8 cellular contexts compared by ENCODE assay signal in the genomic region with DNA sequence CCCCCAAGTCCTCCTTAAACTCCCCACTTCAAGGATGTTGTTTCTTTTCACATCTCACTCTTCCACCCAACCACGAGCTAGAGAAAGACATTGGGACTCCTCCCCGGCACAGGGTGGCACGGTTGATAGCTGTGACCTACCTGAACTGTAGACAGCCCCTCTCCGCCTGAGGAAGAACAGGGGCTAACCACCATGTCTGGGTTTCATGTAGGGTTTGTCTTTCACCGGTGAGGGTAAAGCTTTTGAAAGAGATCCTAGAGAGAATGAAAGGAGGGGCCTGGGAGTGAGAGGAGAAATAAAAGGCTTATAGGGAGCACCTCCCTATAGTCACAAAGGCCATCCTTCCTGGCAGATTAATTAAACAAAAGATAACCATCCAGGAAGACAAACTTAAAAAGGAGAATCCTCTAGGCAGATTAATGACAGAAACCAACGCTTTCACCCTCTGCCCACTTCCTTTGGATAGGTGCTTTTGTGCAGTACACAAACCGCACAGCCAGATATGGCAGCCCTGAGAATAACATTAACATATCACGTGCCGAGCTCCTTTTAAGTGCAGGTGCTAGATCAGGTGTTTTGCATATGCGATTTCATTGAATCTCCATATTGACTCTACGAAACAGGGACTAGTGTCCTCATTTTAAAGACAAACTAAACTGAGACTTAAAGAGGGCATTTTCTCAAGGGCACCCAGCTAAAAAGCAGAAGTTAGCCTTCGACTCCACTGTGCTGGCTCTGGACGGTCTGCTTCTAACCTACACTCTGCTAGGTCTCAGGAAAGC.
DNase-seq lines count a peak whose midpoint lies in the region; ATAC-seq and TF ChIP-seq lines count a peak whose summit lies in the region.

No MANE protein-coding gene starts in this region.

- no peaks in the 10 kb centered on the region for H3K9me3 Mint-ChIP-seq in CD4-positive, alpha-beta memory T cell
- no peaks in the 10 kb centered on the region for H3K9me3 Mint-ChIP-seq in effector memory CD8-positive, alpha-beta T cell

- H4K20me1 ChIP-seq in PC-9 (ENCODE audit: insufficient read depth) = no peaks in the 10 kb centered on the region

- peak overlapping the region; percentile 34 to 48 for H3K4me3 ChIP-seq in CD4-positive, alpha-beta memory T cell (ENCODE audit: low read length in 2 of 2)
- peak overlapping the region; percentile 13; the same call in 1 of the 2 replicates for H3K4me3 ChIP-seq in PC-9

- H3K27me3 Mint-ChIP-seq in CD4-positive, alpha-beta memory T cell = no peaks in the 10 kb centered on the region
- H3K27me3 Mint-ChIP-seq in effector memory CD8-positive, alpha-beta T cell = no peaks in the 10 kb centered on the region

- no peak overlapping the region for H2AFZ ChIP-seq in PC-9

- no peaks in the 10 kb centered on the region for H3K9me3 ChIP-seq in CD4-positive, alpha-beta memory T cell (ENCODE audit: control insufficient read depth in 1 of 2, low read length in 2 of 2)
- no peaks in the 10 kb centered on the region for H3K9me3 ChIP-seq in PC-9 (ENCODE audit: insufficient read depth, low read depth)

- no peaks in the 10 kb centered on the region for H3K9me2 ChIP-seq in PC-9 (ENCODE audit: insufficient read depth)

- H3K27ac Mint-ChIP-seq in CD4-positive, alpha-beta memory T cell = peak overlapping the region; percentile 72 to 92 (median 85)
- H3K27ac Mint-ChIP-seq in effector memory CD8-positive, alpha-beta T cell = peak overlapping the region; percentile 85 to 94

- no peaks in the 10 kb centered on the region; the same call in 1 of the 2 replicates for H3K79me2 ChIP-seq in PC-9 (ENCODE audit: low read depth)

- peak; percentile 60 to 79 (median 69) for DNase-seq in CD4-positive, alpha-beta memory T cell
- DNase-seq in PC-9 (no peak), NCI-H1930 (lab: John Stamatoyannopoulos, UW) (no peak), OCI-M2 (lab: John Stamatoyannopoulos, UW; ENCODE audit: unreplicated experiment) (no peak), cardiac septum (ENCODE audit: low spot score) (no peak)
- peak; percentile 45 to 53 (median 49) for DNase-seq in effector memory CD8-positive, alpha-beta T cell

- H3F3A ChIP-seq in PC-9 (ENCODE audit: insufficient read depth, low read depth) = peaks cover 33% of the 10 kb centered on the region

- H3K27me3 ChIP-seq in CD4-positive, alpha-beta memory T cell (ENCODE audit: insufficient read depth, low read length) = no peaks in the 10 kb centered on the region
- no peaks in the 10 kb centered on the region for H3K27me3 ChIP-seq in PC-9 (ENCODE audit: insufficient read depth, low read depth)

- CTCF ChIA-PET in CD4-positive, alpha-beta memory T cell (lab: Charles Lee; ENCODE audit: partially characterized antibody) = interaction anchor here (0.5 kb wide), 1 partner anchor 64 kb away, joined by 3 read pairs; no protein-coding TSS in a partner anchor
- CTCF ChIA-PET in PC-9 (lab: Charles Lee) = no interaction called here

- no TSS peak for BruUV-seq in PC-9 (replicated peaks; lab: Mats Ljungman, UMichigan)

- H3K36me3 ChIP-seq in CD4-positive, alpha-beta memory T cell (ENCODE audit: insufficient read depth, low read length) = no peaks in the 10 kb centered on the region
- no peaks in the 10 kb centered on the region for H3K36me3 ChIP-seq in PC-9 (ENCODE audit: low read depth)

- TF ChIP-seq CTCF in PC-9 (conservative IDR thresholded peaks at IDR 0.05) = no peak

- no peaks in the 10 kb centered on the region for H3K36me3 Mint-ChIP-seq in CD4-positive, alpha-beta memory T cell
- no peaks in the 10 kb centered on the region for H3K36me3 Mint-ChIP-seq in effector memory CD8-positive, alpha-beta T cell (ENCODE audit: insufficient read depth)

- peak overlapping the region; percentile 0 to 74 (median 58) for H3K4me3 Mint-ChIP-seq in CD4-positive, alpha-beta memory T cell
- H3K4me3 Mint-ChIP-seq in effector memory CD8-positive, alpha-beta T cell = peak overlapping the region; percentile 69 to 71

- intact Hi-C loops in CD4-positive, alpha-beta memory T cell (cut with micrococcal nuclease) = loop anchor here (1.0 to 10.0 kb wide), 3 partner anchors 176 to 337 kb away; no protein-coding TSS in a partner anchor
- intact Hi-C loops in PC-9 (cut with micrococcal nuclease; ENCODE audit: unreplicated experiment) = loop anchor here (1.0 to 10.0 kb wide), 5 partner anchors 10 to 272 kb away; no protein-coding TSS in a partner anchor
- intact Hi-C loops in cardiac septum (cut with DNase I) = no loop called here

- peak overlapping the region; percentile 67 for H3K4me2 ChIP-seq in PC-9

- peaks cover 26 to 46% (median 36%) of the 10 kb centered on the region in 4 donors for H3K4me1 Mint-ChIP-seq in CD4-positive, alpha-beta memory T cell
- peaks cover 31 to 35% of the 10 kb centered on the region in 2 donors for H3K4me1 Mint-ChIP-seq in effector memory CD8-positive, alpha-beta T cell (ENCODE audit: low read depth in 2 of 2)

- POLR2A ChIA-PET in CD4-positive, alpha-beta memory T cell (lab: Charles Lee; ENCODE audit: partially characterized antibody) = interaction anchor here (0.6 to 1.7 kb wide), 9 partner anchors 44 to 420 kb away, joined by 3 to 9 read pairs (median 4); no protein-coding TSS in a partner anchor
- POLR2A ChIA-PET in PC-9 (lab: Charles Lee; ENCODE audit: unreplicated experiment) = interaction anchor here (0.6 kb wide), 3 partner anchors 90 to 483 kb away, joined by 3 to 7 read pairs (median 3); no protein-coding TSS in a partner anchor

- H3K27ac ChIP-seq in CD4-positive, alpha-beta memory T cell (ENCODE audit: low read depth, low read length) = no peak overlapping the region
- peak overlapping the region; percentile 99 for H3K27ac ChIP-seq in PC-9

- ATAC-seq in GM19324 (IDR thresholded peaks at IDR 0.05; ENCODE audit: low FRiP score, unreplicated experiment) (peak; percentile 79), HG03280 (IDR thresholded peaks at IDR 0.05; ENCODE audit: unreplicated experiment) (peak; percentile 68)
- ATAC-seq in effector memory CD8-positive, alpha-beta T cell (replicated peaks) = peak; percentile 84

- H3K4me1 ChIP-seq in CD4-positive, alpha-beta memory T cell (ENCODE audit: insufficient read depth, low read length) = peaks cover 37% of the 10 kb centered on the region
- peaks cover 85% of the 10 kb centered on the region for H3K4me1 ChIP-seq in PC-9 (replicated peaks; ENCODE audit: insufficient read depth)

Comparison
In these comparisons a context has a peak if more than half of its experiments do, and no peak if none do; other contexts are left out.
1. DNase-seq: peak in CD4-positive, alpha-beta memory T cell (5 of 5) and effector memory CD8-positive, alpha-beta T cell (3 of 3); none in PC-9 (0 of 2), NCI-H1930 (0 of 2), OCI-M2 (single experiment) and cardiac septum (single experiment).
2. Peak in every context shown above with its lines, with median percentiles within 50 percentile points of each other: ATAC-seq.